Comparison of ENCODE assay signal across 31 cellular contexts in genomic region chrX:40623665-40624064, GRCh38. TPM values are rescaled to one million over a fixed set of nuclear protein-coding genes. Genes with fewer than 3 reads are reported as not detected.
"Had no signal": no experiment of that assay in that cellular context is flagged by ENCODE, and none has a peak within 500 bp of the region (broad histone marks: within the 10 kb centered on the region; RNA-seq: fewer than 3 reads in every experiment).

No MANE protein-coding gene starts in this region.

- ATAC-seq: stimulated activated effector memory CD8-positive, alpha-beta T cell treated with anti-CD3 and anti-CD28 coated beads, Interleukin-12 subunit alpha, Interleukin-12 subunit beta, amount 100 ng/mL, for 72 hours; stimulated activated memory B cell treated with anti-CD40 and anti-IgM and Interleukin-4, amounts not matched to agents 10 μg/mL and 1 μg/mL and 100 μg/mL, for 72 hours; stimulated activated naive CD8-positive, alpha-beta T cell treated with anti-CD3 and anti-CD28 coated beads, Interleukin-15, amount 100 ng/mL, for 72 hours; stimulated activated naive CD8-positive, alpha-beta T cell treated with anti-CD3 and anti-CD28 coated beads, Interleukin-15, Interleukin-2, amounts not matched to agents 100 U/mL and 50 U/mL, for 24 hours; upper lobe of right lung had no signal

- H3K27ac Mint-ChIP-seq: stimulated activated effector memory CD8-positive, alpha-beta T cell treated with anti-CD3 and anti-CD28 coated beads, Interleukin-12 subunit alpha, Interleukin-12 subunit beta, amount 100 ng/mL, for 72 hours; stimulated activated memory B cell treated with anti-CD40 and anti-IgM and Interleukin-4, amounts not matched to agents 10 μg/mL and 1 μg/mL and 100 μg/mL, for 72 hours; stimulated activated naive CD8-positive, alpha-beta T cell treated with anti-CD3 and anti-CD28 coated beads, Interleukin-15, amount 100 ng/mL, for 72 hours; stimulated activated naive CD8-positive, alpha-beta T cell treated with anti-CD3 and anti-CD28 coated beads, Interleukin-15, Interleukin-2, amounts not matched to agents 100 ng/mL and 50 ng/mL, for 24 hours; type B pancreatic cell had no signal

- H3K4me1 Mint-ChIP-seq: stimulated activated effector memory CD8-positive, alpha-beta T cell treated with anti-CD3 and anti-CD28 coated beads, Interleukin-12 subunit alpha, Interleukin-12 subunit beta, amount 100 ng/mL, for 72 hours; stimulated activated memory B cell treated with anti-CD40 and anti-IgM and Interleukin-4, amounts not matched to agents 10 μg/mL and 1 μg/mL and 100 μg/mL, for 72 hours; stimulated activated naive CD8-positive, alpha-beta T cell treated with anti-CD3 and anti-CD28 coated beads, Interleukin-15, amount 100 ng/mL, for 72 hours had no signal

- H3K36me3 ChIP-seq: transverse colon, uterus had no signal

- H3K27me3 ChIP-seq: suprapubic skin, testis, thyroid gland, tibial artery, transverse colon, upper lobe of left lung, upper lobe of right lung, uterus, vagina had no signal

- H3K27me3 Mint-ChIP-seq: stimulated activated memory B cell treated with anti-CD40 and anti-IgM and Interleukin-4, amounts not matched to agents 10 μg/mL and 1 μg/mL and 100 μg/mL, for 72 hours; stimulated activated naive CD8-positive, alpha-beta T cell treated with anti-CD3 and anti-CD28 coated beads, Interleukin-15, amount 100 ng/mL, for 72 hours; stimulated activated naive CD8-positive, alpha-beta T cell treated with anti-CD3 and anti-CD28 coated beads, Interleukin-15, Interleukin-2, amounts not matched to agents 100 ng/mL and 50 ng/mL, for 24 hours; type B pancreatic cell had no signal

- H3K4me3 ChIP-seq: stomach, suprapubic skin, thoracic aorta, thyroid gland, tibial artery, tibial nerve, transverse colon, upper lobe of left lung, upper lobe of right lung, uterus, vagina had no signal

- DNase-seq: stimulated activated CD4-positive, alpha-beta T cell treated with anti-CD3 and anti-CD28 coated beads, Interleukin-2, amount 100 ng/mL, for 48 hours; stimulated activated CD4-positive, alpha-beta T cell treated with anti-CD3 and anti-CD28 coated beads, Interleukin-4, amount 100 ng/mL, for 1 hour; stimulated activated CD4-positive, alpha-beta T cell treated with anti-CD3 and anti-CD28 coated beads, Interleukin-4, amount 100 ng/mL, for 24 hours; stimulated activated CD4-positive, alpha-beta T cell treated with anti-CD3 and anti-CD28 coated beads, Interleukin-4, amount 100 ng/mL, for 4 hours; stimulated activated CD8-positive, alpha-beta memory T cell treated with anti-CD3 and anti-CD28 coated beads, Interleukin-4, amount 100 ng/mL, for 48 hours; stimulated activated naive CD4-positive, alpha-beta T cell; stimulated activated naive CD4-positive, alpha-beta T cell treated with Interleukin-2 at 50 U/mL for 16 hours; stimulated activated naive CD8-positive, alpha-beta T cell treated with anti-CD3 and anti-CD28 coated beads, Interleukin-15, amount 100 ng/mL, for 72 hours; stimulated activated naive CD8-positive, alpha-beta T cell treated with anti-CD3 and anti-CD28 coated beads, Interleukin-15, Interleukin-2, amounts not matched to agents 100 U/mL and 50 U/mL, for 24 hours; stomach; substantia nigra; thyroid gland; tibial artery; transverse colon; trophoblast cell; upper lobe of right lung; uterus had no signal

- H3K9me3 Mint-ChIP-seq: stimulated activated effector memory CD8-positive, alpha-beta T cell treated with anti-CD3 and anti-CD28 coated beads, Interleukin-12 subunit alpha, Interleukin-12 subunit beta, amount 100 ng/mL, for 72 hours; stimulated activated memory B cell treated with anti-CD40 and anti-IgM and Interleukin-4, amounts not matched to agents 10 μg/mL and 1 μg/mL and 100 μg/mL, for 72 hours; stimulated activated naive CD8-positive, alpha-beta T cell treated with anti-CD3 and anti-CD28 coated beads, Interleukin-15, amount 100 ng/mL, for 72 hours; stimulated activated naive CD8-positive, alpha-beta T cell treated with anti-CD3 and anti-CD28 coated beads, Interleukin-15, Interleukin-2, amounts not matched to agents 100 ng/mL and 50 ng/mL, for 24 hours; type B pancreatic cell had no signal

- H3K27ac ChIP-seq: stomach, suprapubic skin, testis, thoracic aorta, thyroid gland, tibial artery, tibial nerve, transverse colon, upper lobe of left lung, upper lobe of right lung, uterus, vagina had no signal

- H3K4me3 Mint-ChIP-seq: stimulated activated effector memory CD8-positive, alpha-beta T cell treated with anti-CD3 and anti-CD28 coated beads, Interleukin-12 subunit alpha, Interleukin-12 subunit beta, amount 100 ng/mL, for 72 hours; stimulated activated memory B cell treated with anti-CD40 and anti-IgM and Interleukin-4, amounts not matched to agents 10 μg/mL and 1 μg/mL and 100 μg/mL, for 72 hours; stimulated activated naive CD8-positive, alpha-beta T cell treated with anti-CD3 and anti-CD28 coated beads, Interleukin-15, amount 100 ng/mL, for 72 hours; stimulated activated naive CD8-positive, alpha-beta T cell treated with anti-CD3 and anti-CD28 coated beads, Interleukin-15, Interleukin-2, amounts not matched to agents 100 ng/mL and 50 ng/mL, for 24 hours; type B pancreatic cell had no signal

- H3K4me1 ChIP-seq: stomach, suprapubic skin, testis, thyroid gland, tibial artery, tibial nerve, transverse colon, upper lobe of left lung, upper lobe of right lung, uterus, vagina had no signal

RNA-seq across cellular contexts. Expression of gene MPC1L, which starts 0.4 kb away (rescaled TPM):
- total RNA-seq: stomach, subcutaneous adipose tissue, suprapubic skin, temporal lobe, thoracic aorta, thyroid gland, tibial nerve, transverse colon, upper lobe of left lung, upper lobe of right lung, ureter, urinary bladder, uterus, vagina had no signal
- polyA plus RNA-seq: stomach, urinary bladder had no signal
